ENCODE assay signal across 17 cellular contexts in the genomic region with DNA sequence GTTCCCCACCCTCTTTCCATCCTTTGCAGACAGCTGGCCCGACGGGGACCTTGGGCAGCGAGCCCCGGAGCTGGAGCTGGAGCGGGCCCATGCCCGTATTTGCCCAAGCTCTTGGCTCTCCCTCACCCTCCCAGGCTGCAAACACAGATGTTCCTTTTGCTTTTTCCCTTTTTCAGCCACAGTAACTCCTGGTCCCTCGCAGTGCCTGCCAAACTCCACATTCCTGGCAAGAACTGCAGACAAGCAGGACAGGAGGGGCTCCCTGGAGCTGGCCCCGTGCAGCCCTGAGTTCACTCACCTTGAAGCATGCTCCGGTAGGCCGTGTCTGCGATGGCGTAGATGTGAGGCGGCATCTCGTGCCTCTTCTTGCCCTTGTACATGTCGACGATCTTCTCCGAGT. TPM values are rescaled to one million over a fixed set of nuclear protein-coding genes. Genes with fewer than 3 reads are reported as not detected.
A peak's percentile ranks its signal among the peaks of the same experiment; 100 is the strongest.
DNase-seq lines count a peak whose midpoint lies in the region; ATAC-seq and TF ChIP-seq lines count a peak whose summit lies in the region.
"Had no signal": no experiment of that assay in that cellular context is flagged by ENCODE, and none has a peak within 500 bp of the region (broad histone marks: within the 10 kb centered on the region; RNA-seq: fewer than 3 reads in every experiment).

No MANE protein-coding gene starts in this region.

- no peaks in the 10 kb centered on the region for H3K4me1 Mint-ChIP-seq in activated naive CD4-positive, alpha-beta T cell treated with anti-CD3 and anti-CD28 coated beads for 36 hours (ENCODE audit: low read depth)
- H3K4me1 Mint-ChIP-seq: endodermal cell; stimulated activated memory B cell treated with anti-CD40 and anti-IgM and Interleukin-4, amounts not matched to agents 10 μg/mL and 1 μg/mL and 100 μg/mL, for 72 hours had no signal

- H3K4me2 ChIP-seq in neuronal stem cell (ENCODE audit: insufficient read depth, low read length, poor library complexity, severe bottlenecking), result no peak overlapping the region

- peak overlapping the region; percentile 49 for H3K23ac ChIP-seq in neuronal stem cell (ENCODE audit: low read depth, low read length, poor library complexity)

- no peak for TF ChIP-seq POLR2A in esophagus muscularis mucosa (IDR thresholded peaks at IDR 0.05; ENCODE audit: low read depth)

- peak overlapping the region; percentile 27 for H2BK15ac ChIP-seq in neuronal stem cell (ENCODE audit: low read length)

- H2AFZ ChIP-seq in neuronal stem cell (ENCODE audit: low read length), result no peak overlapping the region

- CTCF ChIA-PET in activated naive CD4-positive, alpha-beta T cell treated with anti-CD3 and anti-CD28 coated beads for 36 hours (lab: Charles Lee), result interaction anchor here (0.6 to 2.8 kb wide), 6 partner anchors 10 to 159 kb away, joined by 3 to 9 read pairs (median 3); no protein-coding TSS in a partner anchor

- no peak overlapping the region for H2BK12ac ChIP-seq in neuronal stem cell (ENCODE audit: low read length)

- H4K91ac ChIP-seq in neuronal stem cell (ENCODE audit: low read depth, low read length, poor library complexity), result no peak overlapping the region

- no peaks in the 10 kb centered on the region for H3K27me3 Mint-ChIP-seq in activated naive CD4-positive, alpha-beta T cell treated with anti-CD3 and anti-CD28 coated beads for 36 hours (ENCODE audit: low read depth)
- H3K27me3 Mint-ChIP-seq: stimulated activated memory B cell treated with anti-CD40 and anti-IgM and Interleukin-4, amounts not matched to agents 10 μg/mL and 1 μg/mL and 100 μg/mL, for 72 hours had no signal

- H3K9ac ChIP-seq in neuronal stem cell (ENCODE audit: low read depth, low read length, poor library complexity), result no peak overlapping the region

- H2BK120ac ChIP-seq in neuronal stem cell (ENCODE audit: low read depth, low read length), result peak overlapping the region; percentile 53

- no peak overlapping the region for H4K8ac ChIP-seq in neuronal stem cell (ENCODE audit: low read depth, low read length)

- H3K4me1 ChIP-seq in esophagus muscularis mucosa (peaks cover 0 to 99% (median 97%) of the 10 kb centered on the region in 4 donors), neuronal stem cell (ENCODE audit: control insufficient read depth in 2 of 2, insufficient read depth in 1 of 2, low read depth in 1 of 2, low read length in 2 of 2) (no peaks in the 10 kb centered on the region), tibial artery (peaks cover 0 to 97% (median 47%) of the 10 kb centered on the region in 4 donors)
- H3K4me1 ChIP-seq: HAP-1 had no signal

- intact Hi-C loops in esophagus muscularis mucosa (cut with DNase I) (no loop called here), tibial artery (cut with DNase I; ENCODE audit: low total_unique reads) (no loop called here)
- intact Hi-C loops in activated naive CD4-positive, alpha-beta T cell treated with anti-CD3 and anti-CD28 coated beads for 36 hours (cut with micrococcal nuclease), result loop anchor here (1.0 to 2.0 kb wide), 2 partner anchors 56 to 304 kb away; no protein-coding TSS in a partner anchor

- TF ChIP-seq CTCF in esophagus muscularis mucosa (IDR thresholded peaks at IDR 0.05) (no peak), tibial artery (IDR thresholded peaks at IDR 0.05) (no peak)

- H3K79me1 ChIP-seq in neuronal stem cell (ENCODE audit: low read depth, low read length), result no peaks in the 10 kb centered on the region

- H3K4me3 Mint-ChIP-seq in activated naive CD4-positive, alpha-beta T cell treated with anti-CD3 and anti-CD28 coated beads for 36 hours, result no peak overlapping the region
- H3K4me3 Mint-ChIP-seq: activated naive CD8-positive, alpha-beta T cell; endodermal cell; stimulated activated memory B cell treated with anti-CD40 and anti-IgM and Interleukin-4, amounts not matched to agents 10 μg/mL and 1 μg/mL and 100 μg/mL, for 72 hours had no signal

- peak overlapping the region; percentile 58 for H3K14ac ChIP-seq in neuronal stem cell (ENCODE audit: low read length)

- H3K4ac ChIP-seq in neuronal stem cell (ENCODE audit: low read length), result no peak overlapping the region

- peak; percentile 11 for DNase-seq in NCI-H69 (lab: John Stamatoyannopoulos, UW)
- DNase-seq in esophagus muscularis mucosa (ENCODE audit: extremely low spot score), result no peak
- no peak for DNase-seq in neuronal stem cell (ENCODE audit: low spot score)
- DNase-seq in tibial artery, result peak; percentile 73 to 95
- no peak for DNase-seq in activated T-cell treated with anti-CD3 and anti-CD28 coated beads for 4 hours
- DNase-seq in activated naive CD4-positive, alpha-beta T cell treated with anti-CD3 and anti-CD28 coated beads for 36 hours, result no peak
- DNase-seq: endodermal cell; NCI-H2171; NCI-H748 treated with DMSO at 0.1 percent for 48 hours; SHP77 treated with DMSO at 0.1 percent for 48 hours; stimulated activated CD4-positive, alpha-beta T cell treated with anti-CD3 and anti-CD28 coated beads, Interleukin-1b, Interleukin-23, amount 100 ng/mL, for 48 hours; trophoblast cell had no signal

- H3K9me3 Mint-ChIP-seq in activated naive CD4-positive, alpha-beta T cell treated with anti-CD3 and anti-CD28 coated beads for 36 hours, result no peaks in the 10 kb centered on the region
- H3K9me3 Mint-ChIP-seq: stimulated activated memory B cell treated with anti-CD40 and anti-IgM and Interleukin-4, amounts not matched to agents 10 μg/mL and 1 μg/mL and 100 μg/mL, for 72 hours had no signal

- H3K36me3 ChIP-seq in esophagus muscularis mucosa (peaks cover 0 to 90% (median 45%) of the 10 kb centered on the region in 4 donors), neuronal stem cell (replicated peaks in 1 of 2; ENCODE audit: control insufficient read depth in 2 of 2, insufficient read depth in 2 of 2, low read length in 2 of 2) (no peaks in the 10 kb centered on the region), tibial artery (peaks cover 37 to 67% (median 47%) of the 10 kb centered on the region in 3 donors)
- H3K36me3 ChIP-seq: HAP-1 had no signal

- no peak overlapping the region for H2AK5ac ChIP-seq in neuronal stem cell (ENCODE audit: low read depth, low read length)

- TF ChIP-seq EP300 in esophagus muscularis mucosa (IDR thresholded peaks at IDR 0.05), result peak; percentile 53

- peak overlapping the region; percentile 87 to 98 (median 95) for H3K27ac ChIP-seq in esophagus muscularis mucosa (replicated peaks in 1 of 4)
- no peak overlapping the region for H3K27ac ChIP-seq in neuronal stem cell (replicated peaks; ENCODE audit: low read length)
- peak overlapping the region; percentile 73 to 97 for H3K27ac ChIP-seq in tibial artery

- WGBS in esophagus muscularis mucosa, result 64% methylated on average over 10 of the region's 17 CpGs
- WGBS in neuronal stem cell (ENCODE audit: extremely low coverage in 2 of 2, insufficient read length in 2 of 2, insufficient replicate concordance in 1 of 2), 2 donors, result no CpG with 5 or more reads among the region's 17 CpGs

- no peak overlapping the region for H2BK5ac ChIP-seq in neuronal stem cell (ENCODE audit: low read length)

- H3K36me3 Mint-ChIP-seq in activated naive CD4-positive, alpha-beta T cell treated with anti-CD3 and anti-CD28 coated beads for 36 hours (ENCODE audit: low read depth), result no peaks in the 10 kb centered on the region
- H3K36me3 Mint-ChIP-seq: activated naive CD8-positive, alpha-beta T cell; stimulated activated memory B cell treated with anti-CD40 and anti-IgM and Interleukin-4, amounts not matched to agents 10 μg/mL and 1 μg/mL and 100 μg/mL, for 72 hours had no signal

- no peaks in the 10 kb centered on the region for H3K9me3 ChIP-seq in esophagus muscularis mucosa
- peaks cover 0 to 2% of the 10 kb centered on the region in 2 donors for H3K9me3 ChIP-seq in neuronal stem cell (replicated peaks in 1 of 2; ENCODE audit: control insufficient read depth in 2 of 2, insufficient read depth in 1 of 2, low read depth in 1 of 2, low read length in 2 of 2)
- H3K9me3 ChIP-seq in tibial artery, result no peaks in the 10 kb centered on the region
- H3K9me3 ChIP-seq: HAP-1 had no signal

- H3K27ac Mint-ChIP-seq in activated naive CD4-positive, alpha-beta T cell treated with anti-CD3 and anti-CD28 coated beads for 36 hours, result no peak overlapping the region
- H3K27ac Mint-ChIP-seq: activated naive CD8-positive, alpha-beta T cell; endodermal cell; stimulated activated memory B cell treated with anti-CD40 and anti-IgM and Interleukin-4, amounts not matched to agents 10 μg/mL and 1 μg/mL and 100 μg/mL, for 72 hours had no signal

- ATAC-seq in HG03095 (IDR thresholded peaks at IDR 0.05; ENCODE audit: unreplicated experiment), result no peak
- ATAC-seq: stimulated activated memory B cell treated with anti-CD40 and anti-IgM and Interleukin-4, amounts not matched to agents 10 μg/mL and 1 μg/mL and 100 μg/mL, for 72 hours had no signal

- H3K27me3 ChIP-seq in esophagus muscularis mucosa (no peaks in the 10 kb centered on the region), neuronal stem cell (ENCODE audit: control insufficient read depth in 3 of 3, insufficient read depth in 3 of 3, low read depth in 1 of 3, low read length in 3 of 3) (peaks cover 0 to 6% (median 0%) of the 10 kb centered on the region in 3 experiments), tibial artery (no peaks in the 10 kb centered on the region)

- H3K4me3 ChIP-seq in esophagus muscularis mucosa (peak overlapping the region in 1 of 4 donors; percentile 31), neuronal stem cell (ENCODE audit: low read length in 2 of 2) (no peak overlapping the region), tibial artery (peak overlapping the region; percentile 15 to 18)
- H3K4me3 ChIP-seq: HAP-1 had no signal

- peak overlapping the region; percentile 42 for H3K18ac ChIP-seq in neuronal stem cell (ENCODE audit: low read length)

RNA-seq across cellular contexts. Expression of gene MYH11, which starts 33.9 kb away (rescaled TPM):
- over 10,000 TPM in 3 of 4 donors, 1,000 to 10,000 TPM in 1; 9,583 to 20,476 (median 14,208) TPM for total RNA-seq in esophagus muscularis mucosa
- 0.26 TPM for polyA plus RNA-seq in neuronal stem cell (2013, experiment 1 of 2)
- 0.24 TPM for polyA plus RNA-seq in neuronal stem cell (2013, experiment 2 of 2)
- total RNA-seq in activated naive CD4-positive, alpha-beta T cell treated with anti-CD3 and anti-CD28 coated beads for 36 hours, result not detected
- total RNA-seq: activated CD8-positive, alpha-beta memory T cell treated with anti-CD3 and anti-CD28 coated beads for 36 hours had no signal

Comparison
In these comparisons a context has a peak if more than half of its experiments do, and no peak if none do; other contexts are left out.
1. DNase-seq: peak in NCI-H69 (single experiment) and tibial artery (2 of 2); none in esophagus muscularis mucosa (single experiment), neuronal stem cell (single experiment), activated T-cell treated with anti-CD3 and anti-CD28 coated beads for 4 hours (single experiment) and activated naive CD4-positive, alpha-beta T cell treated with anti-CD3 and anti-CD28 coated beads for 36 hours (single experiment).
2. H3K4me3 ChIP-seq: peak in tibial artery (2 of 2); none in neuronal stem cell (0 of 2).
3. RNA of gene MYH11, which starts 33.9 kb away (total RNA-seq): 9,583 to 20,476 TPM in esophagus muscularis mucosa; not detected in activated naive CD4-positive, alpha-beta T cell treated with anti-CD3 and anti-CD28 coated beads for 36 hours; every median in the first group is over 1,000 times any median in the second.